Comparison of ENCODE assay signal across 11 cellular contexts in genomic region chr20:9119776-9120175, GRCh38. TPM values are rescaled to one million over a fixed set of nuclear protein-coding genes. Genes with fewer than 3 reads are reported as not detected.
A peak's percentile ranks its signal among the peaks of the same experiment; 100 is the strongest.
DNase-seq lines count a peak whose midpoint lies in the region; ATAC-seq, FAIRE-seq and TF ChIP-seq lines count a peak whose summit lies in the region.
"Had no signal": no experiment of that assay in that cellular context is flagged by ENCODE, and none has a peak within 500 bp of the region (broad histone marks: within the 10 kb centered on the region; RNA-seq: fewer than 3 reads in every experiment).

No MANE protein-coding gene starts in this region.

- POLR2A ChIA-PET in HEK293T (lab: Yijun Ruan, JAX), result no interaction called here

- TF ChIP-seq POLR2A in H54 (IDR thresholded peaks at IDR 0.05; ENCODE audit: low read depth, low read length), result no peak

- H3K27ac ChIP-seq in pancreas, result no peak overlapping the region
- no peak overlapping the region for H3K27ac ChIP-seq in effector memory CD4-positive, alpha-beta T cell (ENCODE audit: insufficient read depth, low read length, poor library complexity, severe bottlenecking)
- H3K27ac ChIP-seq: upper lobe of left lung had no signal

- no peaks in the 10 kb centered on the region for H3K27me3 ChIP-seq in pancreas
- H3K27me3 ChIP-seq in effector memory CD4-positive, alpha-beta T cell (replicated peaks; ENCODE audit: control insufficient read depth, insufficient read depth, low read length, poor library complexity, severe bottlenecking), result no peaks in the 10 kb centered on the region
- H3K27me3 ChIP-seq: upper lobe of left lung had no signal

- CTCF ChIA-PET in HEK293T (lab: Yijun Ruan, JAX), result no interaction called here

- H3K4me3 ChIP-seq in pancreas, result no peak overlapping the region
- no peak overlapping the region for H3K4me3 ChIP-seq in effector memory CD4-positive, alpha-beta T cell (ENCODE audit: insufficient read depth, low read depth, low read length, poor library complexity, severe bottlenecking)
- H3K4me3 ChIP-seq: upper lobe of left lung had no signal

- DNase-seq in HPDE6-E6E7 (ENCODE audit: extremely low spot score), result peak; percentile 14
- peak; percentile 98 for DNase-seq in NCI-H69 (lab: John Stamatoyannopoulos, UW)
- peak; percentile 60 for DNase-seq in epidermal melanocyte (ENCODE audit: insufficient read length, low spot score)
- peak in 1 of 6 donors; percentile 16 for DNase-seq in pancreas
- no peak for DNase-seq in effector memory CD4-positive, alpha-beta T cell
- no peak for DNase-seq in DMS114 treated with DMSO at 0.1 percent for 48 hours (lab: John Stamatoyannopoulos, UW; ENCODE audit: unreplicated experiment)
- no peak for DNase-seq in H54 (ENCODE audit: insufficient read length, low spot score)
- DNase-seq in HEK293T (ENCODE audit: extremely low spot score), result no peak
- DNase-seq: mesenchymal stem cell had no signal

- H3K9me3 ChIP-seq in pancreas, result no peaks in the 10 kb centered on the region
- H3K9me3 ChIP-seq in effector memory CD4-positive, alpha-beta T cell (ENCODE audit: control insufficient read depth, low read length), result no peaks in the 10 kb centered on the region
- H3K9me3 ChIP-seq: upper lobe of left lung had no signal

- TF ChIP-seq CTCF in pancreas (IDR thresholded peaks at IDR 0.05), result no peak

- H3K4me1 ChIP-seq in pancreas, result no peaks in the 10 kb centered on the region
- no peaks in the 10 kb centered on the region for H3K4me1 ChIP-seq in effector memory CD4-positive, alpha-beta T cell (ENCODE audit: control insufficient read depth, insufficient read depth, low read length, poor library complexity, severe bottlenecking)
- H3K4me1 ChIP-seq: upper lobe of left lung had no signal

- FAIRE-seq in pancreas (lab: Jason Lieb, UNC), result no peak
- no peak for FAIRE-seq in H54 (lab: Jason Lieb, UNC)
- FAIRE-seq: G401.6 had no signal

- ATAC-seq in pancreas, result peak in 3 of 4 donors; percentile 59 to 86 (median 67)

- intact Hi-C loops in pancreas (cut with DNase I), result no loop called here

- no peaks in the 10 kb centered on the region for H3K36me3 ChIP-seq in pancreas
- H3K36me3 ChIP-seq in effector memory CD4-positive, alpha-beta T cell (ENCODE audit: control insufficient read depth, insufficient read depth, low read length), result no peaks in the 10 kb centered on the region
- H3K36me3 ChIP-seq: upper lobe of left lung had no signal

- WGBS in pancreas, 2 donors, result 61 to 66% methylated on average over 7 of the region's 7 CpGs

TF ChIP-seq in HEK293T, 16 proteins besides CTCF, POLR2A, EP300 and RAD21:
- TF ChIP-seq FOXA1 (IDR thresholded peaks at IDR 0.05) (no peak), SP1 (IDR thresholded peaks at IDR 0.05) (no peak), ZNF384 (IDR thresholded peaks at IDR 0.05) (no peak), LEF1 (IDR thresholded peaks at IDR 0.05; ENCODE audit: borderline replicate concordance) (no peak), NFRKB (IDR thresholded peaks at IDR 0.05) (no peak), FOXK2 (IDR thresholded peaks at IDR 0.05) (no peak), FOXM1 (IDR thresholded peaks at IDR 0.05; ENCODE audit: borderline replicate concordance) (no peak), ARNT (IDR thresholded peaks at IDR 0.05) (no peak), SUZ12 (IDR thresholded peaks at IDR 0.05) (no peak), BHLHE40 (IDR thresholded peaks at IDR 0.05; ENCODE audit: borderline replicate concordance) (no peak), CTBP1 (IDR thresholded peaks at IDR 0.05; ENCODE audit: borderline replicate concordance) (no peak), HDGF (IDR thresholded peaks at IDR 0.05; ENCODE audit: borderline replicate concordance) (no peak), TARDBP (IDR thresholded peaks at IDR 0.05) (no peak), PKNOX1 (IDR thresholded peaks at IDR 0.05) (no peak)

RNA-seq across cellular contexts. Expression of gene PLCB4, which starts 50.9 kb away (rescaled TPM):
- 1 to 10 TPM in 5 of 6 donors, under 1 TPM in 1; 0.56 to 6.4 (median 2.2) TPM for total RNA-seq in pancreas
- polyA plus RNA-seq in pancreas, result 1 to 10 TPM; 1.8 to 9.3 TPM

Comparison
In these comparisons a context has a peak if more than half of its experiments do, and no peak if none do; other contexts are left out.
1. DNase-seq: peak in HPDE6-E6E7 (single experiment), NCI-H69 (single experiment) and epidermal melanocyte (single experiment); none in effector memory CD4-positive, alpha-beta T cell (0 of 3), DMS114 treated with DMSO at 0.1 percent for 48 hours (single experiment), H54 (single experiment) and HEK293T (single experiment).